Comparison of ENCODE assay signal across 8 cellular contexts in genomic region chr11:34051349-34052035, GRCh38. TPM values are rescaled to one million over a fixed set of nuclear protein-coding genes. Genes with fewer than 3 reads are reported as not detected.
DNase-seq lines count a peak whose midpoint lies in the region; ATAC-seq lines count a peak whose summit lies in the region.

TSS of gene CAPRIN1 (plus strand) at chr11:34051731. CDS start at chr11:34052421, 690 bp downstream.

- H3K4me1 Mint-ChIP-seq in naive B cell, result peaks cover 22 to 35% (median 22%) of the 10 kb centered on the region in 3 donors
- peaks cover 10% of the 10 kb centered on the region for H3K4me1 Mint-ChIP-seq in stimulated activated effector memory CD8-positive, alpha-beta T cell treated with anti-CD3 and anti-CD28 coated beads, Interleukin-12 subunit alpha, Interleukin-12 subunit beta, amount 100 ng/mL, for 72 hours

- H3K4me3 Mint-ChIP-seq in naive B cell, result peak within 1 kb of the TSS; percentile 95 to 100 (median 99)
- peak within 1 kb of the TSS; percentile 97 for H3K4me3 Mint-ChIP-seq in stimulated activated effector memory CD8-positive, alpha-beta T cell treated with anti-CD3 and anti-CD28 coated beads, Interleukin-12 subunit alpha, Interleukin-12 subunit beta, amount 100 ng/mL, for 72 hours

- H3K9me3 Mint-ChIP-seq in naive B cell, result no peaks in the 10 kb centered on the region
- H3K9me3 Mint-ChIP-seq in stimulated activated effector memory CD8-positive, alpha-beta T cell treated with anti-CD3 and anti-CD28 coated beads, Interleukin-12 subunit alpha, Interleukin-12 subunit beta, amount 100 ng/mL, for 72 hours, result no peaks in the 10 kb centered on the region

- no peaks in the 10 kb centered on the region for H3K27me3 Mint-ChIP-seq in naive B cell

- DNase-seq in DMS53 treated with DMSO at 0.1 percent for 48 hours (lab: John Stamatoyannopoulos, UW; ENCODE audit: unreplicated experiment) (peak; percentile 83), Kasumi-1 (lab: John Stamatoyannopoulos, UW) (peak; percentile 90), RKO (ENCODE audit: low spot score) (peak; percentile 86), activated T-helper 1 cell treated with Interleukin-2 at 50 U/mL for 16 hours (ENCODE audit: low read depth) (peak; percentile 75), fibroblast of gingiva (ENCODE audit: low read depth) (peak; percentile 85), naive B cell (peak; percentile 91)
- DNase-seq in stimulated activated effector memory CD8-positive, alpha-beta T cell treated with anti-CD3 and anti-CD28 coated beads, Interleukin-12 subunit alpha, Interleukin-12 subunit beta, amount 100 ng/mL, for 72 hours (ENCODE audit: low spot score in 2 of 2), result peak; percentile 84 to 93

- H3K27ac Mint-ChIP-seq in naive B cell, result peak within 1 kb of the TSS; percentile 96 to 99 (median 98)
- peak within 1 kb of the TSS; percentile 99 for H3K27ac Mint-ChIP-seq in stimulated activated effector memory CD8-positive, alpha-beta T cell treated with anti-CD3 and anti-CD28 coated beads, Interleukin-12 subunit alpha, Interleukin-12 subunit beta, amount 100 ng/mL, for 72 hours

- ATAC-seq in GM21825 (IDR thresholded peaks at IDR 0.05; ENCODE audit: unreplicated experiment) (peak; percentile 65), naive B cell (ENCODE audit: low read depth in 2 of 2) (peak; percentile 71 to 76)
- ATAC-seq in stimulated activated effector memory CD8-positive, alpha-beta T cell treated with anti-CD3 and anti-CD28 coated beads, Interleukin-12 subunit alpha, Interleukin-12 subunit beta, amount 100 ng/mL, for 72 hours, result peak; percentile 87

- H3K36me3 Mint-ChIP-seq in naive B cell, result no peaks in the 10 kb centered on the region
- peaks cover 40% of the 10 kb centered on the region for H3K36me3 Mint-ChIP-seq in stimulated activated effector memory CD8-positive, alpha-beta T cell treated with anti-CD3 and anti-CD28 coated beads, Interleukin-12 subunit alpha, Interleukin-12 subunit beta, amount 100 ng/mL, for 72 hours

RNA-seq across cellular contexts. Expression of gene CAPRIN1, which starts in this region (rescaled TPM):
- 10 to 100 TPM; 36.3 to 70.9 (median 50.7) TPM for polyA plus RNA-seq in naive B cell (ENCODE audit: low read depth in 6 of 6)

Comparison
In these comparisons a context has a peak if more than half of its experiments do, and no peak if none do; other contexts are left out.
1. Peak in every context shown above with its lines: DNase-seq and ATAC-seq.